8 cellular contexts compared by ENCODE assay signal in the genomic region with DNA sequence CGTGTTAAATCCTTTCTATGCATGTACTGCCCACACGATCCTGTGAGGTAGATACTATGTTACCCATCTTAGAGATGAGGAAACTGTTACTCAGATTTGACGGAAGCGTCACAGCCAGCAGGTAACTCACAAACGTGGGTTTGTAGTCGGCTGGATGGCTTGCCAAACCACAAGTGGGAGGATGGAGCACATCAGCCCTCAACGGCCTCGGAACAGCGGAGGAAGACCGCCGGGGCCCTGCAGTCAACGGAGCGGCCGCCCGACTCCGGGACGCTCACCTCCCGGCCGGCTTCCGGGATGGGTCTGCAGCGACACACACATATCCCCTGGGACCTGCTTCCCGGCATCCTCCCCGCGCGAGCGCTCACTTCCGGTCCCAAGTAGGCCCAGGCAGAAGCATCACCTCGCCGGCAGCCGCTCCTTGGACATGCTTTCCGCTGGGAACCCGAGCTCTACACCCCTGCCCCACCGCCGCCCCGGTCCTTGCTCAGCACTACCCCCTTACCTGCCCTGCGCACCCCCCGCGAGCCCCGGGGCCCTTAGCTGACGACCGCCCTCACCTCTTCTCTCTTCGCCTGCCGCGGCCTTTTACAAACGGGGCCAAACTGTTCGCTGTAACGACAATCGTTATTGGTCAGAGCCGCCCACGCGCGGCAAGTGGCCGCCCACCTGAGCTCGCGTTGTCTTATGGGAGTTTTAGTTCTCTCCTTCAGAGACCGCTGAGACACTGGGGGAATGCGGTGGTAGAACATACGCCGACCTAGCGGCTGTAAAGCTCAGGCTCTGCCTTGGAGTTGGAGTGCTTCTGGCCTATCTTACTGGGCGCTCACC. TPM values are rescaled to one million over a fixed set of nuclear protein-coding genes. Genes with fewer than 3 reads are reported as not detected.
DNase-seq lines count a peak whose midpoint lies in the region; TF ChIP-seq lines count a peak whose summit lies in the region.

A gene (minus strand): TSS at position 607 of the 831 bp plus-strand sequence. CDS start 9,034 bp downstream, outside the sequence.

- no peaks in the 10 kb centered on the region for H3K4me1 ChIP-seq in effector memory CD4-positive, alpha-beta T cell (ENCODE audit: control insufficient read depth, insufficient read depth, low read length, poor library complexity, severe bottlenecking)

- H3K27me3 ChIP-seq in effector memory CD4-positive, alpha-beta T cell (replicated peaks; ENCODE audit: control insufficient read depth, insufficient read depth, low read length, poor library complexity, severe bottlenecking), result no peaks in the 10 kb centered on the region

- POLR2A ChIA-PET in activated CD8-positive, alpha-beta memory T cell treated with anti-CD3 and anti-CD28 coated beads for 36 hours (lab: Charles Lee), result interaction anchor here (0.5 to 2.3 kb wide), 18 partner anchors 9 to 620 kb away, joined by 3 to 19 read pairs (median 3); a partner anchor contains a TSS

- TF ChIP-seq CTCF in GM20000 (IDR thresholded peaks at IDR 0.05; ENCODE audit: extremely low read depth, missing control alignments), result peak; percentile 8

- no peaks in the 10 kb centered on the region for H3K36me3 ChIP-seq in effector memory CD4-positive, alpha-beta T cell (ENCODE audit: control insufficient read depth, insufficient read depth, low read length)

- DNase-seq in COLO829 (ENCODE audit: low spot score) (peak; percentile 99), GM20000 (ENCODE audit: low spot score) (peak; percentile 94), HT-29 (ENCODE audit: low spot score) (peak; percentile 96), NOMO-1 (lab: John Stamatoyannopoulos, UW; ENCODE audit: unreplicated experiment in 2 of 2) (peak; percentile 97), medulla oblongata (ENCODE audit: extremely low spot score) (peak; percentile 98)
- peak; percentile 87 to 93 (median 92) for DNase-seq in effector memory CD4-positive, alpha-beta T cell
- DNase-seq in stimulated activated CD8-positive, alpha-beta memory T cell treated with anti-CD3 and anti-CD28 coated beads, Interleukin-12 subunit alpha, Interleukin-12 subunit beta, amount 100 ng/mL, for 1 hour (ENCODE audit: low read depth), result peak; percentile 95

- CTCF ChIA-PET in activated CD8-positive, alpha-beta memory T cell treated with anti-CD3 and anti-CD28 coated beads for 36 hours (lab: Charles Lee), result interaction anchor here (0.5 to 1.5 kb wide), 9 partner anchors 9 to 277 kb away, joined by 3 to 7 read pairs (median 3); a partner anchor contains a TSS

- peak within 1 kb of the TSS; percentile 68 for H3K4me3 ChIP-seq in effector memory CD4-positive, alpha-beta T cell (ENCODE audit: insufficient read depth, low read depth, low read length, poor library complexity, severe bottlenecking)

- peak within 1 kb of the TSS; percentile 95 for H3K27ac ChIP-seq in effector memory CD4-positive, alpha-beta T cell (ENCODE audit: insufficient read depth, low read length, poor library complexity, severe bottlenecking)

- H3K9me3 ChIP-seq in effector memory CD4-positive, alpha-beta T cell (ENCODE audit: control insufficient read depth, low read length), result no peaks in the 10 kb centered on the region

RNA-seq across cellular contexts. Expression of the gene that starts here (rescaled TPM):
- 7.0 and 10.5 TPM in 2 replicates for total RNA-seq in HT-29 (2014; rRNA removed; shearing (Covaris generic))
- 10 to 100 TPM; 20.4 to 22.9 TPM for total RNA-seq in activated CD8-positive, alpha-beta memory T cell treated with anti-CD3 and anti-CD28 coated beads for 36 hours

Comparison
In these comparisons a context has a peak if more than half of its experiments do, and no peak if none do; other contexts are left out.
1. Peak in every context shown above with its lines: DNase-seq, H3K4me3 ChIP-seq and H3K27ac ChIP-seq.